Comparison of ENCODE assay signal across 23 cellular contexts in genomic region chr20:21229163-21229562, GRCh38.
DNase-seq lines count a peak whose midpoint lies in the region; ATAC-seq and TF ChIP-seq lines count a peak whose summit lies in the region.
"Had no signal": no experiment of that assay in that cellular context is flagged by ENCODE, and none has a peak within 500 bp of the region (broad histone marks: within the 10 kb centered on the region; RNA-seq: fewer than 3 reads in every experiment).

No MANE protein-coding gene starts in this region.

- peak; percentile 28 for DNase-seq in GM04503 (ENCODE audit: low read depth)
- peak; percentile 53 for DNase-seq in M059J (ENCODE audit: low read depth)
- DNase-seq in epithelial cell of esophagus (ENCODE audit: low read depth), result peak; percentile 27
- DNase-seq in caudate nucleus (lab: John Stamatoyannopoulos, UW), result no peak
- no peak for DNase-seq in stimulated activated CD4-positive, alpha-beta T cell treated with anti-CD3 and anti-CD28 coated beads, Interleukin-15, amount 100 ng/mL, for 24 hours
- no peak for DNase-seq in Kasumi-1 (lab: John Stamatoyannopoulos, UW)
- DNase-seq: activated CD4-positive, alpha-beta T cell treated with anti-CD3 and anti-CD28 coated beads for 4 hours; Calu3; heart left ventricle; MG63; NCI-H1436; NCI-H2171; NCI-H526 treated with DMSO at 0.1 percent for 48 hours; psoas muscle; SHP77; stimulated activated CD4-positive, alpha-beta T cell treated with anti-CD3 and anti-CD28 coated beads, Interleukin-4, amount 100 ng/mL, for 24 hours; stimulated activated naive CD8-positive, alpha-beta T cell treated with anti-CD3 and anti-CD28 coated beads, Interleukin-15, amount 100 ng/mL, for 72 hours; T-cell; transverse colon had no signal

- H3K27ac ChIP-seq in caudate nucleus (ENCODE audit: low read depth, low read length), result no peak overlapping the region
- H3K27ac ChIP-seq: BLaER1, heart left ventricle, psoas muscle, transverse colon had no signal

- no peak overlapping the region for H3K4me3 ChIP-seq in epithelial cell of esophagus (ENCODE audit: low read length)
- H3K4me3 ChIP-seq: BLaER1, GM23338, heart left ventricle, MG63, psoas muscle, transverse colon had no signal

- no peak for ATAC-seq in GM18519 (IDR thresholded peaks at IDR 0.05; ENCODE audit: low FRiP score, unreplicated experiment)
- ATAC-seq: activated naive CD4-positive, alpha-beta T cell treated with anti-CD3 and anti-CD28 coated beads, Interleukin-2, amount 50 U/mL, for 72 hours; GM23338; heart left ventricle; psoas muscle; stimulated activated naive CD8-positive, alpha-beta T cell treated with anti-CD3 and anti-CD28 coated beads, Interleukin-15, amount 100 ng/mL, for 72 hours; T-cell had no signal

- TF ChIP-seq CTCF in epithelial cell of esophagus (IDR thresholded peaks at IDR 0.05; ENCODE audit: insufficient read depth, low read depth, low read length, missing control alignments), result no peak

Comparison
In these comparisons a context has a peak if more than half of its experiments do, and no peak if none do; other contexts are left out.
1. DNase-seq: peak in GM04503 (single experiment), M059J (single experiment) and epithelial cell of esophagus (single experiment); none in caudate nucleus (0 of 61), stimulated activated CD4-positive, alpha-beta T cell treated with anti-CD3 and anti-CD28 coated beads, Interleukin-15, amount 100 ng/mL, for 24 hours (single experiment) and Kasumi-1 (0 of 2).